In the genomic region with DNA sequence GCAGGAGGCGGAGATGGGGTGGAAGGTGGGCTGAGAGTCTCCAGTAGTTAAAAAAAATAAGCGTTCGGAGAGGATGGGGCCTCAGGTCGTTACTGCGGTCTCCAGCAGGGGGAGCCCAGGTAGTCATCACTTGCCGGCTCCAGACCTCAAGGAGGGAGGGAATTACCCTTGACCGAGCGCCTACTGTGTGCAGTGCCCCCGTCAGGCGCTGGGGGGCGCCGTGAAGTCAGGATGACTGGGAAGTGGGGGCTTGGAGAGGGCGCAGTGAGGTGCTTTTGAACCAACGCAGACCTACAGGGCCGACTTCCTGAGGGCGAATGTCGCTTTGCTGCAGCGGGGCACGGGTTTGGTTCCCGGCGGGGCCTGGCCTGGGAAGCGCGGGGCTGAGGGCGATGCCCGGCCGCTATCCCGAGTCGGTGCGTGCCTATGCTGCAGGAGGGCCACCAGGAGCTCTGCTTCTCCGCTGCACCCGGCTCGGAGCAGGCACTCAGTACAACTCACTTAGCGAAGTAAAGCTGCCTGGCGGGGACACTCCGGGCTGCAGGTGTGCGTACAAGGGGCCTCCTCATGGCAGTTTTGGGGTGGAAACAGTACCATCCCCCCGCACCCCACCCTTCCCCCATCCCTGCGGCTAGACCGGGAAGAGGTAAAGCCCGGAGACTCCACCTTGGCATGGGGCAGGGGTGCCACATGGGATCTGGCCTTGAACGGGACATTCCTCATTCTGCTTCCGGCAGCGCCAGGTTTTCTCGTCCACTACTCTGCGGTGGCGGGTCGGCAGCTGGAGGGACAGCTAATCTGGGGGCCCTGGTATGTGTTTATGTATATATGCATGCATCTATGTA, we compare ENCODE assay signal across 1 cellular context.
TF ChIP-seq lines count a peak whose summit lies in the region.

No MANE protein-coding gene starts in this region.

TF ChIP-seq in HepG2, 621 proteins besides CTCF, POLR2A, EP300 and RAD21 (continued from another document and continues in another):
- TF ChIP-seq STAT6 (CRISPR knock-in tag; IDR thresholded peaks at IDR 0.05; ENCODE audit: borderline replicate concordance) (no peak), CEBPZ (IDR thresholded peaks at IDR 0.05; ENCODE audit: low read length) (no peak), AGO1 (IDR thresholded peaks at IDR 0.05; ENCODE audit: low read depth, low read length, poor library complexity, severe bottlenecking) (no peak), ZFP37 (CRISPR knock-in tag; IDR thresholded peaks at IDR 0.05; ENCODE audit: borderline replicate concordance) (no peak), ZNF3 (CRISPR knock-in tag; IDR thresholded peaks at IDR 0.05) (no peak), XBP1 (CRISPR knock-in tag; IDR thresholded peaks at IDR 0.05) (no peak), ESRRA (CRISPR knock-in tag; IDR thresholded peaks at IDR 0.05; ENCODE audit: low read depth) (no peak), ERF (CRISPR knock-in tag; IDR thresholded peaks at IDR 0.05) (no peak), PAX8 (CRISPR knock-in tag; IDR thresholded peaks at IDR 0.05; ENCODE audit: borderline replicate concordance) (no peak), STAG1 (CRISPR knock-in tag; IDR thresholded peaks at IDR 0.05) (peak; percentile 57), ZKSCAN8 (CRISPR knock-in tag; IDR thresholded peaks at IDR 0.05; ENCODE audit: borderline replicate concordance) (no peak), ZNF569 (CRISPR knock-in tag; IDR thresholded peaks at IDR 0.05; ENCODE audit: borderline replicate concordance) (no peak), ZNF550 (CRISPR knock-in tag; IDR thresholded peaks at IDR 0.05; ENCODE audit: borderline replicate concordance) (no peak), ARID4A (CRISPR knock-in tag; IDR thresholded peaks at IDR 0.05; ENCODE audit: borderline replicate concordance) (no peak), HCFC1 (IDR thresholded peaks at IDR 0.05; ENCODE audit: low read depth, low read length) (no peak), ZNF883 (CRISPR knock-in tag; IDR thresholded peaks at IDR 0.05; ENCODE audit: not compliant biosample characterization) (no peak), ZNF343 (CRISPR knock-in tag; IDR thresholded peaks at IDR 0.05) (no peak), FOSL1 (CRISPR knock-in tag; IDR thresholded peaks at IDR 0.05; ENCODE audit: borderline replicate concordance) (no peak), AHR (CRISPR knock-in tag; IDR thresholded peaks at IDR 0.05) (no peak), ZNF678 (CRISPR knock-in tag; IDR thresholded peaks at IDR 0.05) (0 out of 2 replicates have a peak, but pooled peaks have one; percentile 27), RNF2 (conservative IDR thresholded peaks at IDR 0.05; ENCODE audit: low read depth) (no peak), NFIC (IDR thresholded peaks at IDR 0.05; ENCODE audit: low read length) (no peak), MAZ (IDR thresholded peaks at IDR 0.05; ENCODE audit: borderline replicate concordance, low read depth, low read length) (peak; percentile 51; the same call in 1 of the 2 replicates), MAZ (CRISPR knock-in tag; IDR thresholded peaks at IDR 0.05; ENCODE audit: low read depth) (no peak), ZNF75D (CRISPR knock-in tag; IDR thresholded peaks at IDR 0.05; ENCODE audit: borderline replicate concordance) (no peak), ZNF276 (CRISPR knock-in tag; IDR thresholded peaks at IDR 0.05; ENCODE audit: low read depth) (no peak), FOSL2 (CRISPR knock-in tag; IDR thresholded peaks at IDR 0.05) (0 out of 2 replicates have a peak, but pooled peaks have one; percentile 8), RARG (CRISPR knock-in tag; IDR thresholded peaks at IDR 0.05; ENCODE audit: low read depth) (no peak), ZNF337 (CRISPR knock-in tag; IDR thresholded peaks at IDR 0.05; ENCODE audit: borderline replicate concordance, low read depth) (no peak), ZNF326 (CRISPR knock-in tag; IDR thresholded peaks at IDR 0.05; ENCODE audit: borderline replicate concordance) (no peak), ZNF674 (CRISPR knock-in tag; IDR thresholded peaks at IDR 0.05; ENCODE audit: low read depth) (no peak), RXRA (CRISPR knock-in tag; IDR thresholded peaks at IDR 0.05) (peak; percentile 52; the same call in 1 of the 2 replicates), ZNF138 (CRISPR knock-in tag; IDR thresholded peaks at IDR 0.05; ENCODE audit: low read depth) (no peak)
- TF ChIP-seq, protein P1, sequence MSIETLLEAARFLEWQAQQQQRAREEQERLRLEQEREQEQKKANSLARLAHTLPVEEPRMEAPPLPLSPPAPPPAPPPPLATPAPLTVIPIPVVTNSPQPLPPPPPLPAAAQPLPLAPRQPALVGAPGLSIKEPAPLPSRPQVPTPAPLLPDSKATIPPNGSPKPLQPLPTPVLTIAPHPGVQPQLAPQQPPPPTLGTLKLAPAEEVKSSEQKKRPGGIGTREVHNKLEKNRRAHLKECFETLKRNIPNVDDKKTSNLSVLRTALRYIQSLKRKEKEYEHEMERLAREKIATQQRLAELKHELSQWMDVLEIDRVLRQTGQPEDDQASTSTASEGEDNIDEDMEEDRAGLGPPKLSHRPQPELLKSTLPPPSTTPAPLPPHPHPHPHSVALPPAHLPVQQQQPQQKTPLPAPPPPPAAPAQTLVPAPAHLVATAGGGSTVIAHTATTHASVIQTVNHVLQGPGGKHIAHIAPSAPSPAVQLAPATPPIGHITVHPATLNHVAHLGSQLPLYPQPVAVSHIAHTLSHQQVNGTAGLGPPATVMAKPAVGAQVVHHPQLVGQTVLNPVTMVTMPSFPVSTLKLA (IDR thresholded peaks at IDR 0.05), result no peak
- TF ChIP-seq, protein P2, sequence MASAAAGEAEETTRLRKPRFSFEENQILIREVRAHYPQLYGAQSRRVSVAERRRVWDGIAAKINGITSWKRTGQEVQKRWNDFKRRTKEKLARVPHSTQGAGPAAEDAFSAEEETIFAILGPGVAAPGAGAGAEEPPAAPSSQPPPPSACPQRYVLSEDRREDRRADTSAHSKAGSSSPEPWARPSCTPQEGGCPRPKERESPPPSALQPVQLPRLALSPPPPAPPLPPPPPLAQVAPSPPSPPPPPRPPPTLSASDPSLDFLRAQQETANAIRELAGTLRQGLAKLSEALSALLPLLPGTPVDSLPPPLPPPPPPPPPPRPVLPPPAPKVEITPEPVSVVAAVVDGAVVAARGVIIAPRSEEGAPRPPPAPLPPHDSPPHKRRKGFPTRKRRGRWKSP (CRISPR knock-in tag; IDR thresholded peaks at IDR 0.05), result no peak
- TF ChIP-seq, protein P3, sequence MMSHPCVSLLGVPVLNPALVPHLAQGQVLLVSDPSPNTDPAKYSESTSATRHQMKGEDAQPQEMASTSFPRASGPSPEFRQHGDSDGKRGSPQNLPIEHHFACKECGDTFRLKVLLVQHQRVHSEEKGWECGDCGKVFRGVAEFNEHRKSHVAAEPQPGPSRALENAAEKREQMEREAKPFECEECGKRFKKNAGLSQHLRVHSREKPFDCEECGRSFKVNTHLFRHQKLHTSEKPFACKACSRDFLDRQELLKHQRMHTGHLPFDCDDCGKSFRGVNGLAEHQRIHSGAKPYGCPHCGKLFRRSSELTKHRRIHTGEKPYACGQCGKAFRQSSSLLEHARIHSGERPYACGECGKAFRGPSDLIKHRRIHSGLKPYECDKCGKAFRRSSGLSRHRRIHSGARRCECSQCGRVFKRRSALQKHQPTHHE (CRISPR knock-in tag; IDR thresholded peaks at IDR 0.05; ENCODE audit: borderline replicate concordance), result no peak
- TF ChIP-seq, protein P4, sequence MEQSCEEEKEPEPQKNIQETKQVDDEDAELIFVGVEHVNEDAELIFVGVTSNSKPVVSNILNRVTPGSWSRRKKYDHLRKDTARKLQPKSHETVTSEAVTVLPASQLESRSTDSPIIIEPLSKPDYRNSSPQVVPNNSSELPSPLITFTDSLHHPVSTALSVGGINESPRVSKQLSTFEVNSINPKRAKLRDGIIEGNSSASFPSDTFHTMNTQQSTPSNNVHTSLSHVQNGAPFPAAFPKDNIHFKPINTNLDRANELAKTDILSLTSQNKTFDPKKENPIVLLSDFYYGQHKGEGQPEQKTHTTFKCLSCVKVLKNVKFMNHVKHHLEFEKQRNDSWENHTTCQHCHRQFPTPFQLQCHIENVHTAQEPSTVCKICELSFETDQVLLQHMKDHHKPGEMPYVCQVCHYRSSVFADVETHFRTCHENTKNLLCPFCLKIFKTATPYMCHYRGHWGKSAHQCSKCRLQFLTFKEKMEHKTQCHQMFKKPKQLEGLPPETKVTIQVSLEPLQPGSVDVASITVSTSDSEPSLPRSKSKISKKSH (CRISPR knock-in tag; IDR thresholded peaks at IDR 0.05; ENCODE audit: borderline replicate concordance), result no peak
- TF ChIP-seq, protein P5, sequence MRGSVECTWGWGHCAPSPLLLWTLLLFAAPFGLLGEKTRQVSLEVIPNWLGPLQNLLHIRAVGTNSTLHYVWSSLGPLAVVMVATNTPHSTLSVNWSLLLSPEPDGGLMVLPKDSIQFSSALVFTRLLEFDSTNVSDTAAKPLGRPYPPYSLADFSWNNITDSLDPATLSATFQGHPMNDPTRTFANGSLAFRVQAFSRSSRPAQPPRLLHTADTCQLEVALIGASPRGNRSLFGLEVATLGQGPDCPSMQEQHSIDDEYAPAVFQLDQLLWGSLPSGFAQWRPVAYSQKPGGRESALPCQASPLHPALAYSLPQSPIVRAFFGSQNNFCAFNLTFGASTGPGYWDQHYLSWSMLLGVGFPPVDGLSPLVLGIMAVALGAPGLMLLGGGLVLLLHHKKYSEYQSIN (CRISPR knock-in tag; IDR thresholded peaks at IDR 0.05; ENCODE audit: borderline replicate concordance), result no peak
